Comparison of ENCODE assay signal across 9 cellular contexts in genomic region chr22:23888615-23889401, GRCh38. TPM values are rescaled to one million over a fixed set of nuclear protein-coding genes. Genes with fewer than 3 reads are reported as not detected.
DNase-seq lines count a peak whose midpoint lies in the region; FAIRE-seq and TF ChIP-seq lines count a peak whose summit lies in the region.
"Had no signal": no experiment of that assay in that cellular context is flagged by ENCODE, and none has a peak within 500 bp of the region (broad histone marks: within the 10 kb centered on the region; RNA-seq: fewer than 3 reads in every experiment).

No MANE protein-coding gene starts in this region.

- no peak overlapping the region for H3K9ac ChIP-seq in liver (ENCODE audit: low read depth in 1 of 2, low read length in 2 of 2)

- no peak overlapping the region for H3K4me3 ChIP-seq in AG09309 (ENCODE audit: control insufficient read depth, low read depth, low read length)
- no peak overlapping the region for H3K4me3 ChIP-seq in bronchial epithelial cell (ENCODE audit: low read depth, low read length)
- H3K4me3 ChIP-seq in liver (ENCODE audit: low read depth in 1 of 3, low read length in 3 of 3), result no peak overlapping the region
- no peak overlapping the region for H3K4me3 ChIP-seq in effector memory CD4-positive, alpha-beta T cell (ENCODE audit: insufficient read depth, low read depth, low read length, poor library complexity, severe bottlenecking)
- H3K4me3 ChIP-seq in uterus, result no peak overlapping the region

- H3K27ac ChIP-seq in liver (ENCODE audit: low read depth in 1 of 2, low read length in 2 of 2), result no peak overlapping the region
- no peak overlapping the region for H3K27ac ChIP-seq in effector memory CD4-positive, alpha-beta T cell (ENCODE audit: insufficient read depth, low read length, poor library complexity, severe bottlenecking)
- peak overlapping the region in 1 of 2 donors; percentile 58 for H3K27ac ChIP-seq in uterus

- TF ChIP-seq POLR2A in uterus (IDR thresholded peaks at IDR 0.05), result no peak

- WGBS in liver, result 84% methylated on average over 11 of the region's 11 CpGs

- no peak for DNase-seq in AG09309 (ENCODE audit: low read depth)
- peak; percentile 52 for DNase-seq in HuH-7.5 (ENCODE audit: low spot score)
- no peak for DNase-seq in bronchial epithelial cell (ENCODE audit: low read depth)
- no peak for DNase-seq in effector memory CD4-positive, alpha-beta T cell
- no peak for DNase-seq in uterus
- DNase-seq in GM10266 (ENCODE audit: extremely low spot score), result no peak
- no peak for DNase-seq in KG1 (lab: John Stamatoyannopoulos, UW)
- DNase-seq: activated naive CD8-positive, alpha-beta T cell treated with anti-CD3 and anti-CD28 coated beads for 36 hours had no signal

- H3K27me3 ChIP-seq in bronchial epithelial cell (ENCODE audit: control insufficient read depth, insufficient read depth, low read length), result no peaks in the 10 kb centered on the region
- no peaks in the 10 kb centered on the region for H3K27me3 ChIP-seq in liver (ENCODE audit: control insufficient read depth in 4 of 4, insufficient read depth in 4 of 4, low read length in 3 of 4)
- no peaks in the 10 kb centered on the region for H3K27me3 ChIP-seq in effector memory CD4-positive, alpha-beta T cell (replicated peaks; ENCODE audit: control insufficient read depth, insufficient read depth, low read length, poor library complexity, severe bottlenecking)
- H3K27me3 ChIP-seq in uterus, result no peaks in the 10 kb centered on the region

- H3K9me3 ChIP-seq in liver (ENCODE audit: control insufficient read depth in 4 of 4, low read length in 3 of 4) (no peaks in the 10 kb centered on the region), uterus (no peaks in the 10 kb centered on the region)
- no peaks in the 10 kb centered on the region for H3K9me3 ChIP-seq in effector memory CD4-positive, alpha-beta T cell (ENCODE audit: control insufficient read depth, low read length)

- H3K4me1 ChIP-seq in liver (ENCODE audit: control insufficient read depth in 4 of 4, insufficient read depth in 4 of 4, low read length in 3 of 4) (peaks cover 6 to 13% (median 11%) of the 10 kb centered on the region in 4 donors), uterus (no peaks in the 10 kb centered on the region)
- peaks cover 6% of the 10 kb centered on the region for H3K4me1 ChIP-seq in effector memory CD4-positive, alpha-beta T cell (ENCODE audit: control insufficient read depth, insufficient read depth, low read length, poor library complexity, severe bottlenecking)

- peak; percentile 20 for TF ChIP-seq CTCF in AG09309 (IDR thresholded peaks at IDR 0.05; ENCODE audit: control insufficient read depth, insufficient read depth, low read depth, low read length, missing control alignments)
- peak; percentile 30 for TF ChIP-seq CTCF in bronchial epithelial cell (IDR thresholded peaks at IDR 0.05; ENCODE audit: insufficient read depth, low read length, severe bottlenecking)
- TF ChIP-seq CTCF in liver (IDR thresholded peaks at IDR 0.05; ENCODE audit: low read depth, low read length, missing input control), result no peak
- no peak for TF ChIP-seq CTCF in uterus (IDR thresholded peaks at IDR 0.05)
- TF ChIP-seq CTCF in GM10266 (IDR thresholded peaks at IDR 0.05; ENCODE audit: control insufficient read depth, insufficient read depth, low read depth, missing control alignments), result no peak

- no peak for FAIRE-seq in bronchial epithelial cell (lab: Jason Lieb, UNC)

- intact Hi-C loops in uterus (cut with DNase I; ENCODE audit: low total_unique reads), result no loop called here

- TF ChIP-seq RAD21 in liver (IDR thresholded peaks at IDR 0.05), result peak; percentile 55 to 59

- H3K36me3 ChIP-seq in bronchial epithelial cell (ENCODE audit: control insufficient read depth, insufficient read depth, low read length) (no peaks in the 10 kb centered on the region), liver (ENCODE audit: control insufficient read depth in 4 of 4, insufficient read depth in 3 of 4, low read depth in 1 of 4, low read length in 3 of 4) (peaks cover 0 to 1% (median 0%) of the 10 kb centered on the region in 4 donors), uterus (no peaks in the 10 kb centered on the region)
- H3K36me3 ChIP-seq in effector memory CD4-positive, alpha-beta T cell (ENCODE audit: control insufficient read depth, insufficient read depth, low read length), result no peaks in the 10 kb centered on the region

TF ChIP-seq in liver, 16 proteins besides CTCF, POLR2A, EP300 and RAD21:
- TF ChIP-seq GABPA (IDR thresholded peaks at IDR 0.05 in 1 of 2, conservative IDR thresholded peaks at IDR 0.05 in 1 of 2) (no peak), TAF1 (conservative IDR thresholded peaks at IDR 0.05) (no peak), RXRA (IDR thresholded peaks at IDR 0.05) (no peak), ATF3 (IDR thresholded peaks at IDR 0.05) (no peak), YY1 (IDR thresholded peaks at IDR 0.05) (no peak), NR2F2 (IDR thresholded peaks at IDR 0.05) (no peak), FOXA2 (IDR thresholded peaks at IDR 0.05) (no peak), JUND (IDR thresholded peaks at IDR 0.05) (no peak), HNF4A (conservative IDR thresholded peaks at IDR 0.05) (no peak), HNF4G (IDR thresholded peaks at IDR 0.05) (no peak), FOXA1 (IDR thresholded peaks at IDR 0.05) (no peak), SP1 (IDR thresholded peaks at IDR 0.05) (no peak), EGR1 (IDR thresholded peaks at IDR 0.05; ENCODE audit: low read depth in 2 of 2) (no peak)
- TF ChIP-seq, protein P1, sequence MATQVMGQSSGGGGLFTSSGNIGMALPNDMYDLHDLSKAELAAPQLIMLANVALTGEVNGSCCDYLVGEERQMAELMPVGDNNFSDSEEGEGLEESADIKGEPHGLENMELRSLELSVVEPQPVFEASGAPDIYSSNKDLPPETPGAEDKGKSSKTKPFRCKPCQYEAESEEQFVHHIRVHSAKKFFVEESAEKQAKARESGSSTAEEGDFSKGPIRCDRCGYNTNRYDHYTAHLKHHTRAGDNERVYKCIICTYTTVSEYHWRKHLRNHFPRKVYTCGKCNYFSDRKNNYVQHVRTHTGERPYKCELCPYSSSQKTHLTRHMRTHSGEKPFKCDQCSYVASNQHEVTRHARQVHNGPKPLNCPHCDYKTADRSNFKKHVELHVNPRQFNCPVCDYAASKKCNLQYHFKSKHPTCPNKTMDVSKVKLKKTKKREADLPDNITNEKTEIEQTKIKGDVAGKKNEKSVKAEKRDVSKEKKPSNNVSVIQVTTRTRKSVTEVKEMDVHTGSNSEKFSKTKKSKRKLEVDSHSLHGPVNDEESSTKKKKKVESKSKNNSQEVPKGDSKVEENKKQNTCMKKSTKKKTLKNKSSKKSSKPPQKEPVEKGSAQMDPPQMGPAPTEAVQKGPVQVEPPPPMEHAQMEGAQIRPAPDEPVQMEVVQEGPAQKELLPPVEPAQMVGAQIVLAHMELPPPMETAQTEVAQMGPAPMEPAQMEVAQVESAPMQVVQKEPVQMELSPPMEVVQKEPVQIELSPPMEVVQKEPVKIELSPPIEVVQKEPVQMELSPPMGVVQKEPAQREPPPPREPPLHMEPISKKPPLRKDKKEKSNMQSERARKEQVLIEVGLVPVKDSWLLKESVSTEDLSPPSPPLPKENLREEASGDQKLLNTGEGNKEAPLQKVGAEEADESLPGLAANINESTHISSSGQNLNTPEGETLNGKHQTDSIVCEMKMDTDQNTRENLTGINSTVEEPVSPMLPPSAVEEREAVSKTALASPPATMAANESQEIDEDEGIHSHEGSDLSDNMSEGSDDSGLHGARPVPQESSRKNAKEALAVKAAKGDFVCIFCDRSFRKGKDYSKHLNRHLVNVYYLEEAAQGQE (IDR thresholded peaks at IDR 0.05), result no peak
- TF ChIP-seq, protein P2, sequence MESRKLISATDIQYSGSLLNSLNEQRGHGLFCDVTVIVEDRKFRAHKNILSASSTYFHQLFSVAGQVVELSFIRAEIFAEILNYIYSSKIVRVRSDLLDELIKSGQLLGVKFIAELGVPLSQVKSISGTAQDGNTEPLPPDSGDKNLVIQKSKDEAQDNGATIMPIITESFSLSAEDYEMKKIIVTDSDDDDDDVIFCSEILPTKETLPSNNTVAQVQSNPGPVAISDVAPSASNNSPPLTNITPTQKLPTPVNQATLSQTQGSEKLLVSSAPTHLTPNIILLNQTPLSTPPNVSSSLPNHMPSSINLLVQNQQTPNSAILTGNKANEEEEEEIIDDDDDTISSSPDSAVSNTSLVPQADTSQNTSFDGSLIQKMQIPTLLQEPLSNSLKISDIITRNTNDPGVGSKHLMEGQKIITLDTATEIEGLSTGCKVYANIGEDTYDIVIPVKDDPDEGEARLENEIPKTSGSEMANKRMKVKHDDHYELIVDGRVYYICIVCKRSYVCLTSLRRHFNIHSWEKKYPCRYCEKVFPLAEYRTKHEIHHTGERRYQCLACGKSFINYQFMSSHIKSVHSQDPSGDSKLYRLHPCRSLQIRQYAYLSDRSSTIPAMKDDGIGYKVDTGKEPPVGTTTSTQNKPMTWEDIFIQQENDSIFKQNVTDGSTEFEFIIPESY (IDR thresholded peaks at IDR 0.05), result no peak
- TF ChIP-seq, protein P3, sequence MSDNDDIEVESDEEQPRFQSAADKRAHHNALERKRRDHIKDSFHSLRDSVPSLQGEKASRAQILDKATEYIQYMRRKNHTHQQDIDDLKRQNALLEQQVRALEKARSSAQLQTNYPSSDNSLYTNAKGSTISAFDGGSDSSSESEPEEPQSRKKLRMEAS (IDR thresholded peaks at IDR 0.05), result no peak

RNA-seq across cellular contexts. Expression of gene MIF, which starts 5.4 kb away (rescaled TPM):
- total RNA-seq in bronchial epithelial cell (252 and 448 TPM in 2 replicates), liver (100 to 1,000 TPM; 108 to 207 TPM), uterus (100 to 1,000 TPM in 2 of 4 donors, 10 to 100 TPM in 2; 77.1 to 189 (median 124) TPM)
- polyA plus RNA-seq in liver, result 1,000 to 10,000 TPM in 1 of 2 donors, 100 to 1,000 TPM in 1; 399 to 1,047 TPM

RNA-seq across cellular contexts. Expression of gene SLC2A11, which starts 31.1 kb away (rescaled TPM):
- 6.8 and 8.2 TPM in 2 replicates for total RNA-seq in bronchial epithelial cell
- 1 to 10 TPM; 5.0 to 9.0 TPM for total RNA-seq in liver
- 1 to 10 TPM; 3.4 to 3.5 TPM for polyA plus RNA-seq in liver
- total RNA-seq in uterus, result 10 to 100 TPM in 3 of 4 donors, under 1 TPM in 1; under 0.01 to 63.3 (median 15.0) TPM

RNA-seq across cellular contexts. Expression of gene DERL3, which starts 50.0 kb away (rescaled TPM):
- total RNA-seq in bronchial epithelial cell, result 0.26 TPM in 2 replicates
- total RNA-seq in liver, result 1 to 10 TPM; 1.0 to 4.5 TPM
- polyA plus RNA-seq in liver, result 1 to 10 TPM; 3.3 to 9.3 TPM
- 1 to 10 TPM in 1 of 4 donors, under 1 TPM in 1, not detected in 2; 0.95 to 1.2 TPM for total RNA-seq in uterus

Comparison
In these comparisons a context has a peak if more than half of its experiments do, and no peak if none do; other contexts are left out.
1. CTCF ChIP-seq: peak in AG09309 (single experiment) and bronchial epithelial cell (single experiment); none in liver (single experiment), uterus (0 of 4) and GM10266 (single experiment).